1 cellular context compared by ENCODE assay signal in genomic region chr9:91378695-91379127, GRCh38.
TF ChIP-seq lines count a peak whose summit lies in the region.

No MANE protein-coding gene starts in this region.

TF ChIP-seq in endothelial cell of umbilical vein, 7 proteins besides CTCF, POLR2A, EP300 and RAD21:
- no peak for TF ChIP-seq MAX (IDR thresholded peaks at IDR 0.05; ENCODE audit: insufficient read depth, insufficient read length)
- TF ChIP-seq EZH2 (IDR thresholded peaks at IDR 0.05; ENCODE audit: borderline replicate concordance, low read depth, low read length, severe bottlenecking) = no peak
- peak; percentile 67 for TF ChIP-seq FOS (IDR thresholded peaks at IDR 0.05; ENCODE audit: borderline replicate concordance, insufficient read depth, low read length)
- TF ChIP-seq GATA2 (IDR thresholded peaks at IDR 0.05; ENCODE audit: insufficient read depth, insufficient read length, low read depth, low read length) = peak; percentile 98
- peak; percentile 58 for TF ChIP-seq POLR2AphosphoS5 (IDR thresholded peaks at IDR 0.05; ENCODE audit: insufficient read depth, low read depth, low read length)
- no peak for TF ChIP-seq MYC (IDR thresholded peaks at IDR 0.05; ENCODE audit: low read depth, low read length)
- peak; percentile 32 for TF ChIP-seq JUN (IDR thresholded peaks at IDR 0.05; ENCODE audit: borderline replicate concordance, insufficient read depth, insufficient read length, low read depth)
